In genomic region chr2:229050063-229050635, GRCh38 we compare ENCODE assay signal across 12 cellular contexts.
DNase-seq lines count a peak whose midpoint lies in the region.
"Had no signal": no experiment of that assay in that cellular context is flagged by ENCODE, and none has a peak within 500 bp of the region (broad histone marks: within the 10 kb centered on the region; RNA-seq: fewer than 3 reads in every experiment).

No MANE protein-coding gene starts in this region.

- DNase-seq in NCI-H345 treated with DMSO at 0.1 percent for 48 hours (lab: John Stamatoyannopoulos, UW; ENCODE audit: unreplicated experiment), result peak; percentile 8
- no peak for DNase-seq in NCI-H345 (lab: John Stamatoyannopoulos, UW)
- DNase-seq in RPMI7951 (ENCODE audit: low read depth), result peak; percentile 69
- DNase-seq in fibroblast of peridontal ligament (ENCODE audit: extremely low read depth), result peak; percentile 1
- DNase-seq in stimulated activated CD4-positive, alpha-beta T cell treated with anti-CD3 and anti-CD28 coated beads, Interleukin-2, amount 100 ng/mL, for 24 hours, result no peak
- no peak for DNase-seq in AG08396 (ENCODE audit: low spot score)
- no peak for DNase-seq in NOMO-1 treated with dmso at 0.1 percent for 144 hours (lab: John Stamatoyannopoulos, UW; ENCODE audit: unreplicated experiment)
- DNase-seq: 8988T, ACHN, AML-193, DMS53, GF-D8 had no signal

Comparison
In these comparisons a context has a peak if more than half of its experiments do, and no peak if none do; other contexts are left out.
1. DNase-seq: peak in NCI-H345 treated with DMSO at 0.1 percent for 48 hours (single experiment), RPMI7951 (single experiment) and fibroblast of peridontal ligament (single experiment); none in NCI-H345 (single experiment), stimulated activated CD4-positive, alpha-beta T cell treated with anti-CD3 and anti-CD28 coated beads, Interleukin-2, amount 100 ng/mL, for 24 hours (0 of 2), AG08396 (single experiment) and NOMO-1 treated with dmso at 0.1 percent for 144 hours (single experiment).